In genomic region chr19:12838893-12839656, GRCh38 we compare ENCODE assay signal across 1 cellular context.
A peak's percentile ranks its signal among the peaks of the same experiment; 100 is the strongest.
TF ChIP-seq lines count a peak whose summit lies in the region.

No MANE protein-coding gene starts in this region.

TF ChIP-seq in GM12878, 131 proteins besides CTCF, POLR2A, EP300 and RAD21:
- TF ChIP-seq ASH2L (IDR thresholded peaks at IDR 0.05; ENCODE audit: borderline replicate concordance, low read depth) (no peak), SIX5 (IDR thresholded peaks at IDR 0.05; ENCODE audit: low read depth, low read length, severe bottlenecking) (no peak), BCL11A (IDR thresholded peaks at IDR 0.05; ENCODE audit: low read depth, low read length) (no peak), ZSCAN29 (IDR thresholded peaks at IDR 0.05) (no peak), MYC (IDR thresholded peaks at IDR 0.05; ENCODE audit: insufficient read depth, insufficient read length, insufficient replicate concordance, low read length, severe bottlenecking) (no peak), ZBTB11 (CRISPR knock-in tag; IDR thresholded peaks at IDR 0.05) (no peak), ZNF687 (IDR thresholded peaks at IDR 0.05) (no peak), CREB1 (IDR thresholded peaks at IDR 0.05; ENCODE audit: low read depth) (peak; percentile 26; the same call in 1 of the 2 replicates)
TF ChIP-seq in GM12878: peak in this region for 1.
